Comparison of ENCODE assay signal across 10 cellular contexts in genomic region chr4:123453006-123453685, GRCh38. TPM values are rescaled to one million over a fixed set of nuclear protein-coding genes. Genes with fewer than 3 reads are reported as not detected.
DNase-seq lines count a peak whose midpoint lies in the region; ATAC-seq and TF ChIP-seq lines count a peak whose summit lies in the region.
"Had no signal": no experiment of that assay in that cellular context is flagged by ENCODE, and none has a peak within 500 bp of the region (broad histone marks: within the 10 kb centered on the region; RNA-seq: fewer than 3 reads in every experiment).

No MANE protein-coding gene starts in this region.

- H3K27me3 ChIP-seq in PC-3 (ENCODE audit: low read length) = no peaks in the 10 kb centered on the region

- H3F3A ChIP-seq in PC-3 (ENCODE audit: low read length, unreplicated experiment) = peaks cover 4% of the 10 kb centered on the region

- H3K9me3 ChIP-seq in PC-3 (ENCODE audit: low read length) = no peaks in the 10 kb centered on the region

- no peaks in the 10 kb centered on the region for H3K36me3 ChIP-seq in PC-3 (ENCODE audit: low read depth, low read length)

- no peak overlapping the region for H2AFZ ChIP-seq in PC-3 (ENCODE audit: low read length)

- no peaks in the 10 kb centered on the region for H3K9me2 ChIP-seq in PC-3 (replicated peaks; ENCODE audit: low read length)

- peak overlapping the region; percentile 21 for H3K4me2 ChIP-seq in PC-3 (ENCODE audit: low read length)

- DNase-seq in ELR (ENCODE audit: low read depth) (peak; percentile 34), PC-3 (no peak), fibroblast of the aortic adventitia (ENCODE audit: low read depth) (peak; percentile 14), retina (peak; percentile 70), LoVo (ENCODE audit: low spot score) (no peak), NCI-H524 (lab: John Stamatoyannopoulos, UW) (no peak)
- DNase-seq in stimulated activated CD4-positive, alpha-beta T cell treated with anti-CD3 and anti-CD28 coated beads, Interleukin-2, amount 100 ng/mL, for 24 hours = no peak
- DNase-seq: CD8-positive, alpha-beta memory T cell; NCI-H187 treated with DMSO at 0.1 percent for 48 hours had no signal

- CTCF ChIA-PET in PC-3 (lab: Charles Lee) = no interaction called here

- H3K9ac ChIP-seq in PC-3 (ENCODE audit: low read length) = no peak overlapping the region

- TF ChIP-seq CTCF in PC-3 (conservative IDR thresholded peaks at IDR 0.05; ENCODE audit: low read depth, low read length) = no peak
- TF ChIP-seq CTCF in fibroblast of the aortic adventitia (IDR thresholded peaks at IDR 0.05; ENCODE audit: insufficient read depth, low read length) = no peak

- H3K4me1 ChIP-seq in PC-3 (ENCODE audit: insufficient read depth, low read length) = peaks cover 36% of the 10 kb centered on the region

- H4K20me1 ChIP-seq in PC-3 (ENCODE audit: low read length) = no peaks in the 10 kb centered on the region

- intact Hi-C loops in PC-3 (cut with micrococcal nuclease) = loop anchor here (2.0 to 5.0 kb wide), 2 partner anchors 109 to 208 kb away; no protein-coding TSS in a partner anchor

- peak overlapping the region; percentile 46 for H3K27ac ChIP-seq in PC-3 (ENCODE audit: low read length)

- POLR2A ChIA-PET in PC-3 (lab: Charles Lee; ENCODE audit: unreplicated experiment) = no interaction called here

- BruUV-seq in PC-3 (replicated peaks; lab: Mats Ljungman, UMichigan) = no TSS peak

- no peaks in the 10 kb centered on the region for H3K79me2 ChIP-seq in PC-3 (ENCODE audit: low read length)

- H3K4me3 ChIP-seq in PC-3 (ENCODE audit: low read length) (no peak overlapping the region), fibroblast of the aortic adventitia (ENCODE audit: low read depth, low read length) (no peak overlapping the region)

- no peak for ATAC-seq in PC-3
- ATAC-seq in GM19351 (IDR thresholded peaks at IDR 0.05; ENCODE audit: unreplicated experiment) = no peak

RNA-seq across cellular contexts. Expression of gene SPRY1, which starts 56.6 kb away (rescaled TPM):
- 26.4 and 30.6 TPM in 2 replicates for total RNA-seq in PC-3 (2014; rRNA removed)
- total RNA-seq in fibroblast of the aortic adventitia (ENCODE audit: low replicate concordance) = 33.0 and 44.2 TPM in 2 replicates

Comparison
In these comparisons a context has a peak if more than half of its experiments do, and no peak if none do; other contexts are left out.
1. DNase-seq: peak in ELR (single experiment), fibroblast of the aortic adventitia (single experiment) and retina (single experiment); none in PC-3 (single experiment), LoVo (single experiment), stimulated activated CD4-positive, alpha-beta T cell treated with anti-CD3 and anti-CD28 coated beads, Interleukin-2, amount 100 ng/mL, for 24 hours (0 of 2) and NCI-H524 (0 of 2).